ENCODE assay signal across 8 cellular contexts in genomic region chr12:121839993-121840761, GRCh38. TPM values are rescaled to one million over a fixed set of nuclear protein-coding genes. Genes with fewer than 3 reads are reported as not detected.
DNase-seq lines count a peak whose midpoint lies in the region; TF ChIP-seq lines count a peak whose summit lies in the region.

No MANE protein-coding gene starts in this region.

- H3T11ph ChIP-seq in H9 (ENCODE audit: low read length): no peak overlapping the region

- peak overlapping the region; percentile 92 to 98 for H3K4me3 Mint-ChIP-seq in H9

- no peak overlapping the region for H4K91ac ChIP-seq in H9 (ENCODE audit: insufficient read length, low read depth, low read length)

- no peak overlapping the region for H4K8ac ChIP-seq in H9 (replicated peaks; ENCODE audit: insufficient read length, low read depth, low read length)

- no peak overlapping the region for H2BK20ac ChIP-seq in H9 (ENCODE audit: low read depth, low read length, poor library complexity, severe bottlenecking)

- no peaks in the 10 kb centered on the region for H3K36me3 ChIP-seq in SJSA1

- no peak overlapping the region for H2BK15ac ChIP-seq in H9 (ENCODE audit: low read depth, low read length)

- no peak overlapping the region for H2AFZ ChIP-seq in H9 (ENCODE audit: low read length)

- no peak overlapping the region for H2BK12ac ChIP-seq in H9 (ENCODE audit: insufficient read length, low read depth, low read length)

- no peak overlapping the region for H3K23ac ChIP-seq in H9 (ENCODE audit: insufficient read length, low read depth, low read length)

- no peak overlapping the region for H3K56ac ChIP-seq in H9 (ENCODE audit: insufficient read length, low read depth, low read length)

- H3K9me3 ChIP-seq in H9 (ENCODE audit: control insufficient read depth, low read depth, low read length) (no peaks in the 10 kb centered on the region), SJSA1 (replicated peaks) (no peaks in the 10 kb centered on the region)

- no CpG with 5 or more reads among the region's 24 CpGs for WGBS in H9 (ENCODE audit: extremely low coverage, insufficient read length, low lambda C conversion rate)

- H3K14ac ChIP-seq in H9 (ENCODE audit: insufficient read depth, low read length): peak overlapping the region; percentile 86; the same call in 1 of the 2 replicates

- H3K18ac ChIP-seq in H9 (ENCODE audit: insufficient read length, low read depth, low read length): no peak overlapping the region

- H3K4me1 ChIP-seq in H9 (ENCODE audit: insufficient read depth, low read length): no peaks in the 10 kb centered on the region
- peaks cover 10% of the 10 kb centered on the region; the same call in 1 of the 2 replicates for H3K4me1 ChIP-seq in SJSA1 (replicated peaks)

- no peak for TF ChIP-seq CTCF in H9 (conservative IDR thresholded peaks at IDR 0.05)
- no peak for TF ChIP-seq CTCF in fibroblast of villous mesenchyme (IDR thresholded peaks at IDR 0.05; ENCODE audit: insufficient read depth, low read depth, low read length)

- H3K9ac ChIP-seq in H9 (ENCODE audit: extremely low read depth, insufficient read length, low read length): peak overlapping the region; percentile 71

- H3K27me3 ChIP-seq in H9 (ENCODE audit: insufficient read depth, low read length) (no peaks in the 10 kb centered on the region), SJSA1 (replicated peaks) (no peaks in the 10 kb centered on the region; the same call in 1 of the 2 replicates)

- H3K79me2 ChIP-seq in H9 (ENCODE audit: insufficient read depth, low read length): no peaks in the 10 kb centered on the region

- no peak overlapping the region for H4K5ac ChIP-seq in H9 (ENCODE audit: insufficient read length, low read depth, low read length)

- no peak overlapping the region for H2BK120ac ChIP-seq in H9 (ENCODE audit: low read depth, low read length, poor library complexity, severe bottlenecking)

- H3K79me1 ChIP-seq in H9 (ENCODE audit: insufficient read depth, low read depth, low read length, poor library complexity, severe bottlenecking): no peaks in the 10 kb centered on the region

- no peaks in the 10 kb centered on the region for H3K36me3 Mint-ChIP-seq in H9 (ENCODE audit: insufficient read depth in 1 of 3, low read depth in 3 of 3)

- H2AK5ac ChIP-seq in H9 (ENCODE audit: insufficient read length, low read length): no peak overlapping the region

- peak overlapping the region; percentile 71 for H3K4me2 ChIP-seq in H9 (ENCODE audit: insufficient read depth, insufficient read length, low read length)

- no peak overlapping the region for H3K4ac ChIP-seq in H9 (ENCODE audit: low read depth, low read length)

- peaks cover 15% of the 10 kb centered on the region for H3K27me3 Mint-ChIP-seq in H9 (ENCODE audit: low read depth)

- peaks cover 13 to 21% of the 10 kb centered on the region in 2 experiments for H3K4me1 Mint-ChIP-seq in H9

- peak overlapping the region; percentile 43 for H3K4me3 ChIP-seq in SJSA1
- peak overlapping the region; percentile 78 for H3K4me3 ChIP-seq in fibroblast of villous mesenchyme (ENCODE audit: low read depth, low read length)
- peak overlapping the region; percentile 34 to 63 (median 52) for H3K4me3 ChIP-seq in skin epidermis

- DNase-seq in H9 (peak; percentile 14), SJSA1 (ENCODE audit: low read depth in 1 of 2, low spot score in 2 of 2) (no peak), fibroblast of villous mesenchyme (ENCODE audit: low read depth) (peak; percentile 15), ecto neural progenitor cell (ENCODE audit: low spot score) (no peak), superior temporal gyrus (ENCODE audit: extremely low spot score) (no peak), anterior cingulate cortex (lab: John Stamatoyannopoulos, UW) (no peak)
- DNase-seq in central memory CD4-positive, alpha-beta T cell: no peak

- H3K23me2 ChIP-seq in H9 (ENCODE audit: insufficient read length, low read depth, low read length, poor library complexity, severe bottlenecking): no peaks in the 10 kb centered on the region

- H4K20me1 ChIP-seq in H9 (ENCODE audit: control insufficient read depth, insufficient read depth, insufficient read length): peaks cover 3% of the 10 kb centered on the region

- H3K27ac Mint-ChIP-seq in H9: peak overlapping the region; percentile 88 to 99 (median 99); a peak in 3 of 7 replicates

- H3K27ac ChIP-seq in H9 (ENCODE audit: insufficient read length, low read depth, low read length): no peak overlapping the region
- no peak overlapping the region for H3K27ac ChIP-seq in SJSA1
- peak overlapping the region in 17 of 21 experiments; percentile 1 to 84 (median 67) for H3K27ac ChIP-seq in skin epidermis

- H2BK5ac ChIP-seq in H9 (ENCODE audit: insufficient read length, low read length): no peak overlapping the region

- H3K9me3 Mint-ChIP-seq in H9: no peaks in the 10 kb centered on the region; a peak in 2 of 5 replicates

RNA-seq across cellular contexts. Expression of gene HPD, which starts 18.5 kb away (rescaled TPM):
- total RNA-seq in H9 (2021) (0.22 TPM in 1 of 2 replicates, not detected in the other), fibroblast of villous mesenchyme (not detected in 2 replicates)
- total RNA-seq in SJSA1 (2014; rRNA removed; shearing (Covaris generic)): 0.11 TPM in 1 of 2 replicates, not detected in the other

RNA-seq across cellular contexts. Expression of gene SETD1B, which starts 36.4 kb away (rescaled TPM):
- total RNA-seq in H9 (2021) (38.2 and 40.4 TPM in 2 replicates), fibroblast of villous mesenchyme (4.7 and 5.2 TPM in 2 replicates)
- total RNA-seq in SJSA1 (2014; rRNA removed; shearing (Covaris generic)): 1.3 and 1.7 TPM in 2 replicates

RNA-seq across cellular contexts. Expression of gene RHOF, which starts 46.7 kb away (rescaled TPM):
- total RNA-seq in H9 (2021) (29.1 and 29.3 TPM in 2 replicates), fibroblast of villous mesenchyme (9.0 and 11.7 TPM in 2 replicates)
- total RNA-seq in SJSA1 (2014; rRNA removed; shearing (Covaris generic)): 1.6 and 4.0 TPM in 2 replicates

RNA-seq across cellular contexts. Expression of gene PSMD9, which starts 48.4 kb away (rescaled TPM):
- total RNA-seq in H9 (2021) (39.9 and 41.2 TPM in 2 replicates), fibroblast of villous mesenchyme (28.9 and 35.1 TPM in 2 replicates)
- total RNA-seq in SJSA1 (2014; rRNA removed; shearing (Covaris generic)): 63.4 and 150 TPM in 2 replicates

Comparison
In these comparisons a context has a peak if more than half of its experiments do, and no peak if none do; other contexts are left out.
1. DNase-seq: peak in H9 (single experiment) and fibroblast of villous mesenchyme (single experiment); none in SJSA1 (0 of 2), ecto neural progenitor cell (single experiment), superior temporal gyrus (single experiment), anterior cingulate cortex (0 of 58) and central memory CD4-positive, alpha-beta T cell (single experiment).
2. H3K27ac ChIP-seq: peak in skin epidermis (17 of 21); none in H9 (single experiment) and SJSA1 (single experiment).
3. Peak in every context shown above with its lines, with median percentiles within 50 percentile points of each other: H3K4me3 ChIP-seq.